Comparison of ENCODE assay signal across 27 cellular contexts in the genomic region with DNA sequence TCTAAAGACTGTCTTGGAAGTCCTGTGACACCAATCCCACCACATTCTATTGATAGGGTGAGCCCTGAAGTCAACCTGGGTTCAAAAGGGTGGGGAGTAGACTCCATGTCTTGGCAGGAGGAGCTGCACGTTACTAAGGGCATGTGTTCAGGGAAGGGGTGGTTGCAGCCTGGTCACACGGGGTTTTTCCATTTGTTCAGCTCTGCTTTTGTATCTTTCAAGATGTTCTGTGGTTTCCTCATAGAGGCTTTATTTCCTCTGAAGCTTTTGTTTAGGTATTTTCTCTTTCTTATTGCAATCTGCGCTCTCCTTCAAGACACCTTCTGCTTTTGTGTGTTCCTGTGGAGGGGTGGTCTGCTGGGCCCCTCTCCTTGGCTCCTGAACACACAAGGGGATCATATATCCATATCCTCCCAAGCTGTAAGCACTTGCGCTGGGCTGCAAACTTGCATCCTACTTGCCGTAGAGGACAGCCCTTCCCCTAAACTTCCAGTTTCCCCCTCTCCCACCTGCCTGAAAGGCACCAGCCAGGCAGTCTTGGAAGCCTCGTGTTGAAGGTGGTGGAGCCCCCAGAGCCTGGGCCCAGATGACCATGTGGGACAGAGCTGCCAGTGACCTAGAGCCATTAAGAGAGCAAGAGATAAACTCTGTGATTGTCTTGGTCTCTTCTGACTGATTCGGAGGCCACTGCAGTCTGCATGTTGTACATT.
DNase-seq lines count a peak whose midpoint lies in the region; ATAC-seq, FAIRE-seq and TF ChIP-seq lines count a peak whose summit lies in the region.
"Had no signal": no experiment of that assay in that cellular context is flagged by ENCODE, and none has a peak within 500 bp of the region (broad histone marks: within the 10 kb centered on the region; RNA-seq: fewer than 3 reads in every experiment).

No MANE protein-coding gene starts in this region.

- H2BK15ac ChIP-seq in neuronal stem cell (ENCODE audit: low read length) = no peak overlapping the region

- H3K9me3 Mint-ChIP-seq in activated CD4-positive, alpha-beta T cell treated with anti-CD3 and anti-CD28 coated beads for 36 hours (ENCODE audit: low read depth) = peaks cover 21% of the 10 kb centered on the region
- H3K9me3 Mint-ChIP-seq in activated CD4-positive, alpha-beta memory T cell treated with anti-CD3 and anti-CD28 coated beads, Interleukin-2, amount 10 ng/mL, durations not matched to agents 7 days and 5 days = peaks cover 20% of the 10 kb centered on the region
- H3K9me3 Mint-ChIP-seq in endothelial cell (ENCODE audit: unreplicated experiment) (no peaks in the 10 kb centered on the region), MCF 10A (ENCODE audit: unreplicated experiment) (no peaks in the 10 kb centered on the region)
- H3K9me3 Mint-ChIP-seq: neural crest cell had no signal

- no peak overlapping the region for H3K9ac ChIP-seq in neuronal stem cell (ENCODE audit: low read depth, low read length, poor library complexity)
- H3K9ac ChIP-seq: KMS-11 had no signal

- no peak for TF ChIP-seq POLR2A in GM12891 (IDR thresholded peaks at IDR 0.05; ENCODE audit: low read depth, low read length)

- H3K36me3 ChIP-seq in neuronal stem cell (replicated peaks in 1 of 2; ENCODE audit: control insufficient read depth in 2 of 2, insufficient read depth in 2 of 2, low read length in 2 of 2) = peaks cover 0 to 5% of the 10 kb centered on the region in 2 donors

- no peak overlapping the region for H3K27ac ChIP-seq in neuronal stem cell (replicated peaks; ENCODE audit: low read length)
- H3K27ac ChIP-seq: 22Rv1, ascending aorta, KMS-11, tibial artery had no signal

- peak overlapping the region; percentile 70 for H3K27ac Mint-ChIP-seq in activated CD4-positive, alpha-beta T cell treated with anti-CD3 and anti-CD28 coated beads for 36 hours
- peak overlapping the region; percentile 42 for H3K27ac Mint-ChIP-seq in activated CD4-positive, alpha-beta memory T cell treated with anti-CD3 and anti-CD28 coated beads, Interleukin-2, amount 10 ng/mL, durations not matched to agents 7 days and 5 days
- no peak overlapping the region for H3K27ac Mint-ChIP-seq in endothelial cell (ENCODE audit: unreplicated experiment)
- no peak overlapping the region for H3K27ac Mint-ChIP-seq in MCF 10A (ENCODE audit: low read depth, unreplicated experiment)
- H3K27ac Mint-ChIP-seq: dendritic cell treated with granulocyte-macrophage colony-stimulating factor and Interleukin-4, amounts not matched to agents 40 ng/mL and 50 ng/mL, for 4 days; progenitor cell of endocrine pancreas; stimulated activated naive CD8-positive, alpha-beta T cell treated with anti-CD3 and anti-CD28 coated beads, Interleukin-15, amount 100 ng/mL, for 72 hours had no signal

- peaks cover 16% of the 10 kb centered on the region for H3K4me1 Mint-ChIP-seq in activated CD4-positive, alpha-beta T cell treated with anti-CD3 and anti-CD28 coated beads for 36 hours
- peaks cover 11% of the 10 kb centered on the region for H3K4me1 Mint-ChIP-seq in activated CD4-positive, alpha-beta memory T cell treated with anti-CD3 and anti-CD28 coated beads, Interleukin-2, amount 10 ng/mL, durations not matched to agents 7 days and 5 days
- H3K4me1 Mint-ChIP-seq in endothelial cell (ENCODE audit: unreplicated experiment) (no peaks in the 10 kb centered on the region), MCF 10A (ENCODE audit: insufficient read depth, unreplicated experiment) (no peaks in the 10 kb centered on the region)

- no peak overlapping the region for H3K4me2 ChIP-seq in neuronal stem cell (ENCODE audit: insufficient read depth, low read length, poor library complexity, severe bottlenecking)
- H3K4me2 ChIP-seq: KMS-11 had no signal

- no peak overlapping the region for H3K4me3 Mint-ChIP-seq in activated CD4-positive, alpha-beta T cell treated with anti-CD3 and anti-CD28 coated beads for 36 hours
- no peak overlapping the region for H3K4me3 Mint-ChIP-seq in activated CD4-positive, alpha-beta memory T cell treated with anti-CD3 and anti-CD28 coated beads, Interleukin-2, amount 10 ng/mL, durations not matched to agents 7 days and 5 days
- H3K4me3 Mint-ChIP-seq in endothelial cell (ENCODE audit: unreplicated experiment) (peak overlapping the region; percentile 2), MCF 10A (ENCODE audit: unreplicated experiment) (no peak overlapping the region)
- H3K4me3 Mint-ChIP-seq: dendritic cell treated with granulocyte-macrophage colony-stimulating factor and Interleukin-4, amounts not matched to agents 40 ng/mL and 50 ng/mL, for 4 days; neural crest cell; stimulated activated naive CD8-positive, alpha-beta T cell treated with anti-CD3 and anti-CD28 coated beads, Interleukin-15, amount 100 ng/mL, for 72 hours had no signal

- peak; percentile 60 for FAIRE-seq in GM12891 (lab: Jason Lieb, UNC)
- FAIRE-seq: HTR-8/SVneo, keratinocyte had no signal

- H3K27me3 ChIP-seq in neuronal stem cell (ENCODE audit: control insufficient read depth in 3 of 3, insufficient read depth in 3 of 3, low read depth in 1 of 3, low read length in 3 of 3) = no peaks in the 10 kb centered on the region
- H3K27me3 ChIP-seq: ascending aorta, tibial artery had no signal

- H2AFZ ChIP-seq in neuronal stem cell (ENCODE audit: low read length) = no peak overlapping the region

- H3K9me3 ChIP-seq in neuronal stem cell (replicated peaks in 1 of 2; ENCODE audit: control insufficient read depth in 2 of 2, insufficient read depth in 1 of 2, low read depth in 1 of 2, low read length in 2 of 2) = peaks cover 4 to 7% of the 10 kb centered on the region in 2 donors

- no peak overlapping the region for H2BK120ac ChIP-seq in neuronal stem cell (ENCODE audit: low read depth, low read length)

- no peaks in the 10 kb centered on the region for H3K27me3 Mint-ChIP-seq in activated CD4-positive, alpha-beta T cell treated with anti-CD3 and anti-CD28 coated beads for 36 hours
- no peaks in the 10 kb centered on the region for H3K27me3 Mint-ChIP-seq in activated CD4-positive, alpha-beta memory T cell treated with anti-CD3 and anti-CD28 coated beads, Interleukin-2, amount 10 ng/mL, durations not matched to agents 7 days and 5 days
- H3K27me3 Mint-ChIP-seq in endothelial cell (ENCODE audit: unreplicated experiment) (no peaks in the 10 kb centered on the region), MCF 10A (ENCODE audit: insufficient read depth, unreplicated experiment) (no peaks in the 10 kb centered on the region)
- H3K27me3 Mint-ChIP-seq: dendritic cell treated with granulocyte-macrophage colony-stimulating factor and Interleukin-4, amounts not matched to agents 40 ng/mL and 50 ng/mL, for 4 days; progenitor cell of endocrine pancreas; stimulated activated naive CD8-positive, alpha-beta T cell treated with anti-CD3 and anti-CD28 coated beads, Interleukin-15, amount 100 ng/mL, for 72 hours had no signal

- peak; percentile 70 for ATAC-seq in activated CD4-positive, alpha-beta T cell treated with anti-CD3 and anti-CD28 coated beads for 36 hours
- ATAC-seq: stimulated activated naive CD8-positive, alpha-beta T cell treated with anti-CD3 and anti-CD28 coated beads, Interleukin-15, amount 100 ng/mL, for 72 hours had no signal

- DNase-seq in activated CD4-positive, alpha-beta T cell treated with anti-CD3 and anti-CD28 coated beads for 36 hours = peak; percentile 33
- DNase-seq in activated CD4-positive, alpha-beta T cell treated with anti-CD3 and anti-CD28 coated beads, Interleukin-2, amount 50 U/mL, for 4 hours = no peak
- DNase-seq in GM12891 (ENCODE audit: insufficient read length, low spot score) (no peak), endothelial cell (ENCODE audit: low spot score) (no peak), MCF 10A (ENCODE audit: unreplicated experiment) (no peak), neuronal stem cell (ENCODE audit: low spot score) (no peak)
- DNase-seq in activated CD4-positive, alpha-beta memory T cell treated with anti-CD3 and anti-CD28 coated beads, Interleukin-2, amount 10 ng/mL, durations not matched to agents 7 days and 5 days = no peak
- no peak for DNase-seq in activated CD8-positive, alpha-beta memory T cell treated with anti-CD3 and anti-CD28 coated beads, Interleukin-2, amount 50 U/mL, for 4 hours
- DNase-seq: activated CD4-positive, CD25-positive, alpha-beta regulatory T cell treated with anti-CD3 and anti-CD28 coated beads, Interleukin-2, amount 50 U/mL, for 72 hours; activated gamma-delta T cell; central memory CD4-positive, alpha-beta T cell; COR-L47; H7; NCI-H1694 treated with DMSO at 0.1 percent for 48 hours; NCI-H524; NK-92 treated with Interleukin-12 subunit alpha and Interleukin-12 subunit beta, amount 100 ng/mL, for 24 hours; SHP77; stimulated activated naive CD8-positive, alpha-beta T cell treated with anti-CD3 and anti-CD28 coated beads, Interleukin-15, amount 100 ng/mL, for 72 hours; tibial artery had no signal

- H3K4me3 ChIP-seq in neuronal stem cell (ENCODE audit: low read length in 2 of 2) = no peak overlapping the region
- H3K4me3 ChIP-seq: ascending aorta, tibial artery had no signal

- no peak overlapping the region for H4K8ac ChIP-seq in neuronal stem cell (ENCODE audit: low read depth, low read length)

- H2BK12ac ChIP-seq in neuronal stem cell (ENCODE audit: low read length) = no peak overlapping the region

- H2AK5ac ChIP-seq in neuronal stem cell (ENCODE audit: low read depth, low read length) = no peak overlapping the region

- TF ChIP-seq CTCF in endothelial cell (IDR thresholded peaks at IDR 0.05; ENCODE audit: unreplicated experiment) (no peak), MCF 10A (IDR thresholded peaks at IDR 0.05; ENCODE audit: unreplicated experiment) (no peak)

- no peak overlapping the region for H3K23ac ChIP-seq in neuronal stem cell (ENCODE audit: low read depth, low read length, poor library complexity)

- no TSS peak for BruUV-seq in MCF 10A (replicated peaks; lab: Mats Ljungman, UMichigan)

- no peak overlapping the region for H2BK5ac ChIP-seq in neuronal stem cell (ENCODE audit: low read length)

- H3K4ac ChIP-seq in neuronal stem cell (ENCODE audit: low read length) = no peak overlapping the region

- POLR2A ChIA-PET in activated CD4-positive, alpha-beta T cell treated with anti-CD3 and anti-CD28 coated beads for 36 hours (lab: Charles Lee) = no interaction called here
- POLR2A ChIA-PET in activated CD4-positive, alpha-beta memory T cell treated with anti-CD3 and anti-CD28 coated beads, Interleukin-2, amount 10 ng/mL, durations not matched to agents 7 days and 5 days (lab: Charles Lee) = no interaction called here
- POLR2A ChIA-PET in MCF 10A (lab: Yijun Ruan, JAX) = no interaction called here

- no peaks in the 10 kb centered on the region for H3K79me1 ChIP-seq in neuronal stem cell (ENCODE audit: low read depth, low read length)

- WGBS in neuronal stem cell (ENCODE audit: extremely low coverage in 2 of 2, insufficient read length in 2 of 2, insufficient replicate concordance in 1 of 2), 2 donors = no CpG with 5 or more reads among the region's 7 CpGs

- no peak overlapping the region for H4K91ac ChIP-seq in neuronal stem cell (ENCODE audit: low read depth, low read length, poor library complexity)

- H3K36me3 Mint-ChIP-seq in activated CD4-positive, alpha-beta T cell treated with anti-CD3 and anti-CD28 coated beads for 36 hours (ENCODE audit: low read depth) = peaks cover 39% of the 10 kb centered on the region
- H3K36me3 Mint-ChIP-seq in activated CD4-positive, alpha-beta memory T cell treated with anti-CD3 and anti-CD28 coated beads, Interleukin-2, amount 10 ng/mL, durations not matched to agents 7 days and 5 days (ENCODE audit: low read depth) = peaks cover 37% of the 10 kb centered on the region
- peaks cover 3% of the 10 kb centered on the region for H3K36me3 Mint-ChIP-seq in endothelial cell (ENCODE audit: low read depth, unreplicated experiment)
- H3K36me3 Mint-ChIP-seq in MCF 10A (ENCODE audit: insufficient read depth, unreplicated experiment) = peaks cover 19% of the 10 kb centered on the region

- intact Hi-C loops in activated CD4-positive, alpha-beta T cell treated with anti-CD3 and anti-CD28 coated beads for 36 hours (cut with DNase I, micrococcal nuclease) = no loop called here
- intact Hi-C loops in MCF 10A (cut with micrococcal nuclease) = no loop called here

- H3K14ac ChIP-seq in neuronal stem cell (ENCODE audit: low read length) = no peak overlapping the region

- CTCF ChIA-PET in activated CD4-positive, alpha-beta T cell treated with anti-CD3 and anti-CD28 coated beads for 36 hours (lab: Charles Lee) = interaction anchor here (0.9 kb wide), 2 partner anchors 10 to 14 kb away, joined by 3 read pairs; no protein-coding TSS in a partner anchor
- CTCF ChIA-PET in activated CD4-positive, alpha-beta memory T cell treated with anti-CD3 and anti-CD28 coated beads, Interleukin-2, amount 10 ng/mL, durations not matched to agents 7 days and 5 days (lab: Charles Lee) = interaction anchor here (1.2 to 1.8 kb wide), 2 partner anchors 9 to 139 kb away, joined by 4 to 6 read pairs; no protein-coding TSS in a partner anchor
- CTCF ChIA-PET in MCF 10A (lab: Yijun Ruan, JAX) = interaction anchor here (0.7 to 1.0 kb wide), 2 partner anchors 26 to 160 kb away, joined by 3 to 4 read pairs; no protein-coding TSS in a partner anchor

- peaks cover 4 to 11% of the 10 kb centered on the region in 2 donors for H3K4me1 ChIP-seq in neuronal stem cell (ENCODE audit: control insufficient read depth in 2 of 2, insufficient read depth in 1 of 2, low read depth in 1 of 2, low read length in 2 of 2)
- H3K4me1 ChIP-seq: ascending aorta, tibial artery had no signal

- no peak overlapping the region for H3K18ac ChIP-seq in neuronal stem cell (ENCODE audit: low read length)

Comparison
In these comparisons a context has a peak if more than half of its experiments do, and no peak if none do; other contexts are left out.
1. H3K27ac Mint-ChIP-seq: peak in activated CD4-positive, alpha-beta T cell treated with anti-CD3 and anti-CD28 coated beads for 36 hours (single experiment) and activated CD4-positive, alpha-beta memory T cell treated with anti-CD3 and anti-CD28 coated beads, Interleukin-2, amount 10 ng/mL, durations not matched to agents 7 days and 5 days (single experiment); none in endothelial cell (single experiment) and MCF 10A (single experiment).